Comparison of ENCODE assay signal across 8 cellular contexts in genomic region chr14:61526405-61527312, GRCh38.
DNase-seq lines count a peak whose midpoint lies in the region; ATAC-seq, FAIRE-seq and TF ChIP-seq lines count a peak whose summit lies in the region.

No MANE protein-coding gene starts in this region.

- H3K4me3 ChIP-seq in HCT116 (replicated peaks in 1 of 2; ENCODE audit: low read depth in 1 of 2, low read length in 2 of 2) (no peak overlapping the region; a peak in 1 of 4 replicates), SK-N-SH (ENCODE audit: low read depth in 2 of 2, low read length in 1 of 2) (no peak overlapping the region), small intestine (ENCODE audit: low read depth in 1 of 2, low read length in 2 of 2) (no peak overlapping the region)

- TF ChIP-seq CTCF in HCT116 (IDR thresholded peaks at IDR 0.05 in 2 of 3, conservative IDR thresholded peaks at IDR 0.05 in 1 of 3; ENCODE audit: borderline replicate concordance in 1 of 3, insufficient read depth in 1 of 3, low read depth in 2 of 3, low read length in 2 of 3) (no peak), SK-N-SH (IDR thresholded peaks at IDR 0.05) (no peak)

- H3F3A ChIP-seq in SK-N-SH (replicated peaks; ENCODE audit: insufficient read depth), result peaks cover 20% of the 10 kb centered on the region

- H4K20me1 ChIP-seq in HCT116 (ENCODE audit: insufficient read depth) (no peaks in the 10 kb centered on the region), SK-N-SH (ENCODE audit: insufficient read depth) (no peaks in the 10 kb centered on the region)

- H3K9ac ChIP-seq in HCT116 (ENCODE audit: low read length) (peak overlapping the region; percentile 48), SK-N-SH (peak overlapping the region; percentile 52; the same call in 1 of the 2 replicates)

- RAD21 ChIA-PET in HCT116 (lab: Charles Lee; ENCODE audit: low non-redundant PET in 1 of 2, low total read pairs in 2 of 2, uncharacterized antibody in 2 of 2, unreplicated experiment in 2 of 2), result no interaction called here

- 79% methylated on average over 8 of the region's 9 CpGs for WGBS in SK-N-SH (ENCODE audit: low lambda C conversion rate)
- WGBS in small intestine, 3 donors, result 52 to 68% (median 59%) methylated on average over 9 of the region's 9 CpGs

- H3K4me2 ChIP-seq in HCT116 (ENCODE audit: low read length) (peak overlapping the region; percentile 71), SK-N-SH (peak overlapping the region; percentile 66)

- H3K27me3 ChIP-seq in HCT116 (ENCODE audit: insufficient read depth, low read length), result no peaks in the 10 kb centered on the region
- no peaks in the 10 kb centered on the region for H3K27me3 ChIP-seq in SK-N-SH (ENCODE audit: insufficient read depth)
- no peaks in the 10 kb centered on the region for H3K27me3 ChIP-seq in small intestine (ENCODE audit: control insufficient read depth in 2 of 2, insufficient read depth in 2 of 2, low read length in 2 of 2)

- TF ChIP-seq EP300 in SK-N-SH (IDR thresholded peaks at IDR 0.05; ENCODE audit: borderline replicate concordance in 1 of 2, low read depth in 1 of 2, low read length in 1 of 2), result no peak

- CTCF ChIA-PET in HCT116 (lab: Charles Lee), result no interaction called here
- CTCF ChIA-PET in SK-N-SH (lab: Yijun Ruan, JAX), result interaction anchor here (1.2 to 3.1 kb wide), 3 partner anchors 20 to 51 kb away, joined by 3 to 9 read pairs (median 8); no protein-coding TSS in a partner anchor

- H3K79me2 ChIP-seq in HCT116 (ENCODE audit: insufficient read depth, low read length), result no peaks in the 10 kb centered on the region
- no peaks in the 10 kb centered on the region for H3K79me2 ChIP-seq in SK-N-SH (ENCODE audit: insufficient read depth)

- no TSS peak for BruUV-seq in HCT116 (replicated peaks; lab: Mats Ljungman, UMichigan)

- no peak for FAIRE-seq in small intestine (lab: Jason Lieb, UNC)

- POLR2A ChIA-PET in HCT116 (lab: Charles Lee) (interaction anchor here (0.6 to 6.7 kb wide), 7 partner anchors 10 to 821 kb away, joined by 3 to 45 read pairs (median 6); no protein-coding TSS in a partner anchor), SK-N-SH (lab: Yijun Ruan, JAX) (no interaction called here)

- TF ChIP-seq RAD21 in HCT116 (IDR thresholded peaks at IDR 0.05; ENCODE audit: low read depth), result no peak
- TF ChIP-seq RAD21 in SK-N-SH (IDR thresholded peaks at IDR 0.05; ENCODE audit: low read length), result no peak

- H3K4me1 ChIP-seq in HCT116 (ENCODE audit: control insufficient read depth in 1 of 2, insufficient read depth in 2 of 2, low read length in 2 of 2) (peaks cover 66 to 74% of the 10 kb centered on the region in 2 experiments), SK-N-SH (ENCODE audit: control insufficient read depth in 1 of 2, insufficient read depth in 2 of 2, low read depth in 1 of 2, low read length in 1 of 2) (peaks cover 29 to 46% of the 10 kb centered on the region in 2 experiments), small intestine (ENCODE audit: control insufficient read depth in 2 of 2, insufficient read depth in 1 of 2, low read depth in 1 of 2, low read length in 1 of 2) (peaks cover 31 to 45% of the 10 kb centered on the region in 2 donors)

- no peaks in the 10 kb centered on the region for H3K9me2 ChIP-seq in HCT116 (ENCODE audit: insufficient read depth)
- no peaks in the 10 kb centered on the region for H3K9me2 ChIP-seq in SK-N-SH

- H3K9me3 ChIP-seq in HCT116 (ENCODE audit: control insufficient read depth in 1 of 2, insufficient read depth in 1 of 2, low read depth in 1 of 2, low read length in 2 of 2) (no peaks in the 10 kb centered on the region), SK-N-SH (no peaks in the 10 kb centered on the region), small intestine (ENCODE audit: control insufficient read depth, low read depth) (no peaks in the 10 kb centered on the region)

- H3K36me3 ChIP-seq in HCT116 (ENCODE audit: control insufficient read depth in 1 of 2, insufficient read depth in 2 of 2, low read length in 2 of 2) (no peaks in the 10 kb centered on the region), SK-N-SH (replicated peaks in 1 of 2; ENCODE audit: control insufficient read depth in 1 of 2, insufficient read depth in 2 of 2, low read length in 1 of 2) (no peaks in the 10 kb centered on the region), small intestine (ENCODE audit: control insufficient read depth in 2 of 2, insufficient read depth in 2 of 2, low read length in 2 of 2) (peaks cover 0 to 7% of the 10 kb centered on the region in 2 donors)

- no peak for TF ChIP-seq POLR2A in HCT116 (IDR thresholded peaks at IDR 0.05; ENCODE audit: borderline replicate concordance, extremely low read depth, insufficient read depth, insufficient read length)

- intact Hi-C loops in HCT116 (cut with micrococcal nuclease) (no loop called here), Right ventricle myocardium superior (cut with DNase I) (loop anchor here (10.0 kb wide), 1 partner anchor 52 kb away; no protein-coding TSS in a partner anchor)

- ATAC-seq in HCT116 (peak; percentile 23; the same call in 1 of the 2 replicates), Right ventricle myocardium superior (ENCODE audit: poor library complexity) (peak; percentile 89), HG03565 (IDR thresholded peaks at IDR 0.05; ENCODE audit: unreplicated experiment) (no peak)

- no peak overlapping the region for H2AFZ ChIP-seq in HCT116 (ENCODE audit: low read depth, low read length, poor library complexity, severe bottlenecking)
- peak overlapping the region; percentile 24 for H2AFZ ChIP-seq in SK-N-SH (ENCODE audit: low read depth)

- no peak for DNase-seq in HCT116 (ENCODE audit: low read depth, low spot score)
- no peak for DNase-seq in SK-N-SH
- peak; percentile 72 for DNase-seq in Right ventricle myocardium superior
- DNase-seq in small intestine, result peak; percentile 54
- no peak for DNase-seq in NCI-H526 (lab: John Stamatoyannopoulos, UW)
- no peak for DNase-seq in stimulated activated CD4-positive, alpha-beta T cell treated with anti-CD3 and anti-CD28 coated beads, Interleukin-4, amount 100 ng/mL, for 24 hours
- DNase-seq in activated effector memory CD4-positive, alpha-beta T cell treated with anti-CD3 and anti-CD28 coated beads, Interleukin-2, amount 50 U/mL, for 16 hours, result no peak

- H3K27ac ChIP-seq in HCT116 (ENCODE audit: low read depth, low read length) (peak overlapping the region; percentile 92), SK-N-SH (ENCODE audit: low read depth in 2 of 2, low read length in 1 of 2) (peak overlapping the region; percentile 39 to 75), small intestine (ENCODE audit: low read depth in 1 of 2, low read length in 1 of 2) (peak overlapping the region in 1 of 2 donors; percentile 88)

TF ChIP-seq in HCT116, 20 proteins besides CTCF, POLR2A, EP300 and RAD21:
- TF ChIP-seq SP1 (IDR thresholded peaks at IDR 0.05; ENCODE audit: low read depth) (peak; percentile 58; the same call in 1 of the 2 replicates), MAX (IDR thresholded peaks at IDR 0.05) (peak; percentile 79), FOSL1 (IDR thresholded peaks at IDR 0.05; ENCODE audit: low read depth) (no peak)

TF ChIP-seq in SK-N-SH, 30 proteins besides CTCF, POLR2A, EP300 and RAD21:
- TF ChIP-seq REST (IDR thresholded peaks at IDR 0.05; ENCODE audit: low read depth, low read length) (peak; percentile 54; the same call in 1 of the 2 replicates), MAX (IDR thresholded peaks at IDR 0.05; ENCODE audit: low read depth) (no peak)

Comparison
In these comparisons a context has a peak if more than half of its experiments do, and no peak if none do; other contexts are left out.
1. DNase-seq: peak in Right ventricle myocardium superior (single experiment) and small intestine (single experiment); none in HCT116 (single experiment), SK-N-SH (single experiment), NCI-H526 (0 of 2), stimulated activated CD4-positive, alpha-beta T cell treated with anti-CD3 and anti-CD28 coated beads, Interleukin-4, amount 100 ng/mL, for 24 hours (single experiment) and activated effector memory CD4-positive, alpha-beta T cell treated with anti-CD3 and anti-CD28 coated beads, Interleukin-2, amount 50 U/mL, for 16 hours (single experiment).
2. Of the 11 proteins assayed by ChIP-seq in both SK-N-SH and HCT116: peak only in SK-N-SH: REST; only in HCT116: MAX; in both: none; in neither: 9.